ENCODE assay signal across 14 cellular contexts in the genomic region with DNA sequence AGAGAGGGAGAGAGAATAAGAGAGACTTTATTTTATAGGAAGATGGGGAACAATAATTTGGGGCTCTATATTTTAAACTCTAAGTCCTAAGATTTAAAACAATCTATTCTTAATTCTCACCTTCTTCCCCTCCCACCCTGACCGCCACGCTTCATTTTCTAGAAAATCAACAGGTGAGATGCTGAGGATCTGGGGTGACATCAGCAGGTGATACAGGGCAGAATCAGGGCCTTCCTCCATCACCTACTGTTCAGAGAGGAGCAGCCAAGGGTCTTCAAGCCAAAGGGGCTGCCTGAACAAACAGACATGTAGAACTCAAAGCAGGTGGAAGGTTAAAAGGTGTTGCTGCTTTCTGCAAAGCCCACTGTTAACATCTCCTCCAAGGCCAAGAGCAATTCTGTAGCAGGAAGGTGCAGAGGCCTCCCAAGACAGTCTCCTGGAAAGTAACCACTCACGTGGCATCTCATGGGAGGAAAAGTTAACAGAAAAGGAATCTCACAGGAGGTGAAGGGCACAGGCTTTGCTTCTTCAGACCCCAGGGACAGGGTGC.
"Had no signal": no experiment of that assay in that cellular context is flagged by ENCODE, and none has a peak within 500 bp of the region (broad histone marks: within the 10 kb centered on the region; RNA-seq: fewer than 3 reads in every experiment).

No MANE protein-coding gene starts in this region.

- H3K36me3 Mint-ChIP-seq: stimulated activated effector memory CD8-positive, alpha-beta T cell treated with anti-CD3 and anti-CD28 coated beads, Interleukin-12 subunit alpha, Interleukin-12 subunit beta, amount 100 ng/mL, for 72 hours had no signal

- H3K27ac ChIP-seq: ascending aorta, dorsolateral prefrontal cortex, hepatocyte, thyroid gland had no signal

- H3K79me2 ChIP-seq: hepatocyte had no signal

- DNase-seq: activated CD4-positive, alpha-beta T cell treated with anti-CD3 and anti-CD28 coated beads, Interleukin-2, amount 10 ng/mL, durations not matched to agents 7 days and 5 days; activated CD4-positive, CD25-positive, alpha-beta regulatory T cell; activated naive CD8-positive, alpha-beta T cell treated with anti-CD3 and anti-CD28 coated beads, Interleukin-2, amount 50 U/mL, for 24 hours; dorsolateral prefrontal cortex; erythroblast; retina; stimulated activated CD4-positive, alpha-beta T cell treated with anti-CD3 and anti-CD28 coated beads, Interleukin-12 subunit alpha, Interleukin-12 subunit beta, amount 100 ng/mL, for 4 hours; stimulated activated CD4-positive, alpha-beta T cell treated with anti-CD3 and anti-CD28 coated beads, Interleukin-2, amount 100 ng/mL, for 24 hours; thyroid gland had no signal

- ATAC-seq: naive thymus-derived CD4-positive, alpha-beta T cell had no signal

- H3K9me3 Mint-ChIP-seq: activated naive CD4-positive, alpha-beta T cell treated with anti-CD3 and anti-CD28 coated beads for 36 hours; stimulated activated effector memory CD8-positive, alpha-beta T cell treated with anti-CD3 and anti-CD28 coated beads, Interleukin-12 subunit alpha, Interleukin-12 subunit beta, amount 100 ng/mL, for 72 hours had no signal

- H3K36me3 ChIP-seq: ascending aorta, thyroid gland had no signal

- H2AFZ ChIP-seq: hepatocyte had no signal

- H3K4me2 ChIP-seq: hepatocyte had no signal

- H3K27me3 ChIP-seq: ascending aorta, hepatocyte, thyroid gland had no signal

- H3K9me3 ChIP-seq: ascending aorta, thyroid gland had no signal

- H3K4me3 Mint-ChIP-seq: activated CD4-positive, alpha-beta T cell treated with anti-CD3 and anti-CD28 coated beads, Interleukin-2, amount 10 ng/mL, durations not matched to agents 7 days and 5 days; activated naive CD4-positive, alpha-beta T cell treated with anti-CD3 and anti-CD28 coated beads for 36 hours; activated naive CD8-positive, alpha-beta T cell treated with anti-CD3 and anti-CD28 coated beads, Interleukin-2, amount 50 U/mL, for 24 hours; naive thymus-derived CD4-positive, alpha-beta T cell; stimulated activated effector memory CD8-positive, alpha-beta T cell treated with anti-CD3 and anti-CD28 coated beads, Interleukin-12 subunit alpha, Interleukin-12 subunit beta, amount 100 ng/mL, for 72 hours had no signal

- H3K4me3 ChIP-seq: ascending aorta, dorsolateral prefrontal cortex, hepatocyte, thyroid gland had no signal

- H3K27ac Mint-ChIP-seq: activated CD4-positive, alpha-beta T cell treated with anti-CD3 and anti-CD28 coated beads, Interleukin-2, amount 10 ng/mL, durations not matched to agents 7 days and 5 days; activated naive CD4-positive, alpha-beta T cell treated with anti-CD3 and anti-CD28 coated beads for 36 hours; activated naive CD8-positive, alpha-beta T cell treated with anti-CD3 and anti-CD28 coated beads, Interleukin-2, amount 50 U/mL, for 24 hours; naive thymus-derived CD4-positive, alpha-beta T cell; stimulated activated effector memory CD8-positive, alpha-beta T cell treated with anti-CD3 and anti-CD28 coated beads, Interleukin-12 subunit alpha, Interleukin-12 subunit beta, amount 100 ng/mL, for 72 hours had no signal
